In the genomic region with DNA sequence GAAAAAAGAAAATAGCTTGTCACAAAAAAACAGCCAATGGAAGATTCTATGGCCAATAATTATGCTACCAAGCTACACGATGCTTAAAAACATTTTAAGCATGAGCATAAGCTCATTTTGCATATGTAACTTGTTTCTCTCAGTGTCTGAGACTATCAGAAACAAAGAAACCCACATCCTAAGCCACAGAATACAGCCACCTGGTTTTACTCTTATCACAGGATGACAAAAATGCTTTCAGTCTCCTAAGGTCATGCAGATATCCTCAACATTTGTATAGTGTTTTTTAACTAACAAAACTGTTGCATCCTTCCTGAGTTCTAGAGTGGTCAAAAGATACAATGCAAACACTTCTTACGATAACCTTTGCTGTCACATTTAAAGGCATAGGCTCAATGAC, we compare ENCODE assay signal across 11 cellular contexts.
DNase-seq lines count a peak whose midpoint lies in the region; ATAC-seq, FAIRE-seq and TF ChIP-seq lines count a peak whose summit lies in the region.
"Had no signal": no experiment of that assay in that cellular context is flagged by ENCODE, and none has a peak within 500 bp of the region (broad histone marks: within the 10 kb centered on the region; RNA-seq: fewer than 3 reads in every experiment).

No MANE protein-coding gene starts in this region.

- no peak overlapping the region for H3K9ac ChIP-seq in GM12878 (ENCODE audit: control insufficient read depth, insufficient read depth, low read length)

- intact Hi-C loops in GM12878 (cut with micrococcal nuclease; ENCODE audit: unreplicated experiment): loop anchor here (10.0 kb wide), 1 partner anchor 219 kb away; the partner anchor contains the start of gene SUPT3H

- H3K4me2 ChIP-seq in GM12878 (ENCODE audit: control insufficient read depth, insufficient read depth): no peak overlapping the region

- no peaks in the 10 kb centered on the region for H3K79me2 ChIP-seq in GM12878 (ENCODE audit: control insufficient read depth, insufficient read depth, low read length)

- SMC1A ChIA-PET in GM12878 (lab: Charles Lee; ENCODE audit: uncharacterized antibody, unreplicated experiment): interaction anchor here (0.8 to 3.7 kb wide), 7 partner anchors 9 to 156 kb away, joined by 3 to 18 read pairs (median 4); no protein-coding TSS in a partner anchor

- FAIRE-seq in GM12878 (lab: Jason Lieb, UNC): peak; percentile 97

- H3K27me3 ChIP-seq in GM12878 (replicated peaks in 1 of 2; ENCODE audit: control insufficient read depth in 2 of 2, insufficient read depth in 2 of 2, low read length in 1 of 2): no peaks in the 10 kb centered on the region
- H3K27me3 ChIP-seq: thyroid gland had no signal

- RAD21 ChIA-PET in GM12878 (lab: Charles Lee; ENCODE audit: unreplicated experiment): interaction anchor here (0.8 to 2.0 kb wide), 9 partner anchors 9 to 559 kb away, joined by 3 to 9 read pairs (median 3); no protein-coding TSS in a partner anchor

- H3K36me3 ChIP-seq in GM12878 (ENCODE audit: control insufficient read depth in 2 of 2, insufficient read depth in 2 of 2, low read length in 1 of 2): no peaks in the 10 kb centered on the region
- H3K36me3 ChIP-seq: thyroid gland had no signal

- H2AFZ ChIP-seq in GM12878 (ENCODE audit: control insufficient read depth, low read depth, low read length): no peak overlapping the region

- no peak overlapping the region for H3K27ac ChIP-seq in GM12878 (ENCODE audit: control insufficient read depth, insufficient read depth)
- H3K27ac ChIP-seq: thyroid gland, VCaP had no signal

- 0% methylated on average over 2 of the region's 2 CpGs for WGBS in GM12878 (ENCODE audit: insufficient coverage, insufficient replicate concordance, low lambda C conversion rate, missing lambda C conversion rate)

- in situ Hi-C loops in GM12878 (cut with MboI): no loop called here

- H4K20me1 ChIP-seq in GM12878 (ENCODE audit: control insufficient read depth, insufficient read depth): no peaks in the 10 kb centered on the region

- CTCF ChIA-PET in GM12878 (lab: Yijun Ruan, JAX): interaction anchor here (0.9 to 1.5 kb wide), 2 partner anchors 9 to 32 kb away, joined by 4 read pairs; no protein-coding TSS in a partner anchor

- DNase-seq in GM12878 (ENCODE audit: low read depth, low spot score) (peak; percentile 76), NCI-H69 (lab: John Stamatoyannopoulos, UW) (no peak), MV-4-11 (lab: John Stamatoyannopoulos, UW) (no peak), NCI-H2196 treated with DMSO at 0.1 percent for 48 hours (lab: John Stamatoyannopoulos, UW; ENCODE audit: unreplicated experiment) (no peak), NCI-H2107 (lab: John Stamatoyannopoulos, UW) (no peak)
- DNase-seq: NCI-H2081, thyroid gland had no signal

- H3K9me3 ChIP-seq in GM12878 (replicated peaks; ENCODE audit: control insufficient read depth, insufficient read depth, low read length): no peaks in the 10 kb centered on the region
- H3K9me3 ChIP-seq: thyroid gland had no signal

- H3K4me3 ChIP-seq in GM12878: no peak overlapping the region
- H3K4me3 ChIP-seq: thyroid gland had no signal

- no peak for TF ChIP-seq RAD21 in GM12878 (IDR thresholded peaks at IDR 0.05; ENCODE audit: insufficient read depth, low read depth, low read length)

- TF ChIP-seq POLR2A in GM12878 (IDR thresholded peaks at IDR 0.05; ENCODE audit: low read depth, low read length): no peak

- TF ChIP-seq CTCF in GM12878 (IDR thresholded peaks at IDR 0.05 in 2 of 3, conservative IDR thresholded peaks at IDR 0.05 in 1 of 3; ENCODE audit: control insufficient read depth in 2 of 3, extremely low read depth in 1 of 3, insufficient read depth in 1 of 3, low read depth in 3 of 3, low read length in 3 of 3): no peak

- ATAC-seq in GM18861 (IDR thresholded peaks at IDR 0.05; ENCODE audit: unreplicated experiment) (peak; percentile 97), GM21447 (IDR thresholded peaks at IDR 0.05; ENCODE audit: unreplicated experiment) (peak; percentile 98), HG03342 (IDR thresholded peaks at IDR 0.05; ENCODE audit: unreplicated experiment) (peak; percentile 97), GM12878 (peak; percentile 99)

- no TSS peak for BruUV-seq in GM12878 (replicated peaks; lab: Mats Ljungman, UMichigan)

- peak; percentile 57 to 76; a peak in 3 of 4 replicates for TF ChIP-seq EP300 in GM12878 (IDR thresholded peaks at IDR 0.05; ENCODE audit: borderline replicate concordance in 1 of 2, control insufficient read depth in 1 of 2, low read depth in 2 of 2, low read length in 2 of 2)

- POLR2A ChIA-PET in GM12878 (lab: Charles Lee): interaction anchor here (0.6 kb wide), 1 partner anchor 286 kb away, joined by 4 read pairs; no protein-coding TSS in a partner anchor

- H3K4me1 ChIP-seq in GM12878 (ENCODE audit: control insufficient read depth, insufficient read depth, low read length): no peaks in the 10 kb centered on the region
- H3K4me1 ChIP-seq: thyroid gland had no signal

TF ChIP-seq in GM12878, 131 proteins besides CTCF, POLR2A, EP300 and RAD21 (continues in another document):
- TF ChIP-seq FOS (IDR thresholded peaks at IDR 0.05; ENCODE audit: borderline replicate concordance, extremely low read depth, insufficient read length): no peak
- 0 out of 2 replicates have a peak, but pooled peaks have one; percentile 23 for TF ChIP-seq RELB (IDR thresholded peaks at IDR 0.05; ENCODE audit: low read depth)
- TF ChIP-seq POU2F2 (IDR thresholded peaks at IDR 0.05; ENCODE audit: borderline replicate concordance, low read depth, low read length): peak; percentile 76; the same call in 2 of the 3 replicates
- TF ChIP-seq SP1 (IDR thresholded peaks at IDR 0.05; ENCODE audit: low read depth, low read length): peak; percentile 20
- 0 out of 2 replicates have a peak, but pooled peaks have one; percentile 32 for TF ChIP-seq BCL11A (IDR thresholded peaks at IDR 0.05; ENCODE audit: low read depth, low read length)
- peak; percentile 48; the same call in 1 of the 2 replicates for TF ChIP-seq CBFB (IDR thresholded peaks at IDR 0.05; ENCODE audit: low read depth)
- TF ChIP-seq PAX5 (IDR thresholded peaks at IDR 0.05; ENCODE audit: borderline replicate concordance, low read depth, low read length): peak; percentile 41; the same call in 1 of the 2 replicates
- peak; percentile 37; the same call in 1 of the 2 replicates for TF ChIP-seq MXI1 (IDR thresholded peaks at IDR 0.05; ENCODE audit: low read depth, low read length)
- TF ChIP-seq, protein P1, sequence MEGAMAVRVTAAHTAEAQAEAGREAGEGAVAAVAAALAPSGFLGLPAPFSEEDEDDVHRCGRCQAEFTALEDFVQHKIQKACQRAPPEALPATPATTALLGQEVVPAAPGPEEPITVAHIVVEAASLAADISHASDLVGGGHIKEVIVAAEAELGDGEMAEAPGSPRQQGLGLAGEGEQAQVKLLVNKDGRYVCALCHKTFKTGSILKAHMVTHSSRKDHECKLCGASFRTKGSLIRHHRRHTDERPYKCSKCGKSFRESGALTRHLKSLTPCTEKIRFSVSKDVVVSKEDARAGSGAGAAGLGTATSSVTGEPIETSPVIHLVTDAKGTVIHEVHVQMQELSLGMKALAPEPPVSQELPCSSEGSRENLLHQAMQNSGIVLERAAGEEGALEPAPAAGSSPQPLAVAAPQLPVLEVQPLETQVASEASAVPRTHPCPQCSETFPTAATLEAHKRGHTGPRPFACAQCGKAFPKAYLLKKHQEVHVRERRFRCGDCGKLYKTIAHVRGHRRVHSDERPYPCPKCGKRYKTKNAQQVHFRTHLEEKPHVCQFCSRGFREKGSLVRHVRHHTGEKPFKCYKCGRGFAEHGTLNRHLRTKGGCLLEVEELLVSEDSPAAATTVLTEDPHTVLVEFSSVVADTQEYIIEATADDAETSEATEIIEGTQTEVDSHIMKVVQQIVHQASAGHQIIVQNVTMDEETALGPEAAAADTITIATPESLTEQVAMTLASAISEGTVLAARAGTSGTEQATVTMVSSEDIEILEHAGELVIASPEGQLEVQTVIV (IDR thresholded peaks at IDR 0.05; ENCODE audit: borderline replicate concordance, partially characterized antibody): no peak
- no peak for TF ChIP-seq NFYA (IDR thresholded peaks at IDR 0.05; ENCODE audit: borderline replicate concordance, low read depth, low read length)
- peak; percentile 43 for TF ChIP-seq SKIL (IDR thresholded peaks at IDR 0.05; ENCODE audit: low read depth, poor library complexity, severe bottlenecking)
- peak; percentile 73 for TF ChIP-seq TCF12 (IDR thresholded peaks at IDR 0.05; ENCODE audit: low read depth, low read length)
